ENCODE assay signal across 21 cellular contexts in the genomic region with DNA sequence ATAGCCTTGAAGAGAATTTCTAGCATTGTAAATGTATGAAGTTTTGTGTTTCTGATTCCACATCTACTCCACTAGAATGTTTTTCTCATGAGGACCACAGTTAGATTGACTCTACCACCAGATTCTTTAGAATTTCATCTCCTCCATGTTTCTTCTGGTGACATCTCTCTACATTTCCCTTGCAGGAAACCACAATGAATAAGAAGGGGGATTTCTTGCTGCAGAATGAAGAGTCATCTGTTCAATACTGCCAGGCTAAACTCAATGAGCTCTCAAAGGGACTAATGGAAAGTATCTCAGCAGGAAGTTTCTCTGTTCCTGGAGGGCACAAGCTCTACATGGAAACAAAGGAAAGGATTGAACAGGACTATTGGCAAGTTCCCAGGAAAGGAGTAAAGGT. TPM values are rescaled to one million over a fixed set of nuclear protein-coding genes. Genes with fewer than 3 reads are reported as not detected.
"Had no signal": no experiment of that assay in that cellular context is flagged by ENCODE, and none has a peak within 500 bp of the region (broad histone marks: within the 10 kb centered on the region; RNA-seq: fewer than 3 reads in every experiment).

No MANE protein-coding gene starts in this region.

- DNase-seq: activated CD4-positive, CD25-positive, alpha-beta regulatory T cell; activated CD8-positive, alpha-beta memory T cell treated with anti-CD3 and anti-CD28 coated beads, Interleukin-2, amount 10 ng/mL, durations not matched to agents 7 days and 5 days; activated effector memory CD4-positive, alpha-beta T cell treated with anti-CD3 and anti-CD28 coated beads, Interleukin-2, amount 50 U/mL, for 16 hours; activated naive CD4-positive, alpha-beta T cell treated with Interleukin-2 at 50 U/mL for 16 hours; adrenal gland; anterior cingulate cortex; cerebellar nuclear complex; MM.1S; NCI-H1105; NCI-H1436; NCI-H1694 treated with DMSO at 0.1 percent for 48 hours; NCI-H2029 treated with DMSO at 0.1 percent for 48 hours; NCI-H526; SIG-M5; SK-N-SH; T-helper 1 cell had no signal

- H3K36me3 Mint-ChIP-seq: activated CD8-positive, alpha-beta memory T cell treated with anti-CD3 and anti-CD28 coated beads, Interleukin-2, amount 10 ng/mL, durations not matched to agents 7 days and 5 days had no signal

- H3K9me3 Mint-ChIP-seq: activated naive CD4-positive, alpha-beta T cell treated with anti-CD3 and anti-CD28 coated beads, Interleukin-2, amount 50 U/mL, for 72 hours had no signal

- ATAC-seq: activated CD8-positive, alpha-beta memory T cell treated with anti-CD3 and anti-CD28 coated beads, Interleukin-2, amount 10 ng/mL, durations not matched to agents 7 days and 5 days had no signal

- H3K27me3 Mint-ChIP-seq: activated CD8-positive, alpha-beta memory T cell treated with anti-CD3 and anti-CD28 coated beads, Interleukin-2, amount 10 ng/mL, durations not matched to agents 7 days and 5 days had no signal

- H3K27ac Mint-ChIP-seq: activated CD8-positive, alpha-beta memory T cell treated with anti-CD3 and anti-CD28 coated beads, Interleukin-2, amount 10 ng/mL, durations not matched to agents 7 days and 5 days; activated naive CD4-positive, alpha-beta T cell treated with anti-CD3 and anti-CD28 coated beads, Interleukin-2, amount 50 U/mL, for 72 hours had no signal

- H3K4me3 Mint-ChIP-seq: activated CD8-positive, alpha-beta memory T cell treated with anti-CD3 and anti-CD28 coated beads, Interleukin-2, amount 10 ng/mL, durations not matched to agents 7 days and 5 days had no signal

RNA-seq across cellular contexts. Expression of a gene that starts 18.6 kb away (rescaled TPM):
- total RNA-seq: cardiac septum, NCI-H460, OCI-LY7, RPMI7951 had no signal
